1 cellular context compared by ENCODE assay signal in the genomic region with DNA sequence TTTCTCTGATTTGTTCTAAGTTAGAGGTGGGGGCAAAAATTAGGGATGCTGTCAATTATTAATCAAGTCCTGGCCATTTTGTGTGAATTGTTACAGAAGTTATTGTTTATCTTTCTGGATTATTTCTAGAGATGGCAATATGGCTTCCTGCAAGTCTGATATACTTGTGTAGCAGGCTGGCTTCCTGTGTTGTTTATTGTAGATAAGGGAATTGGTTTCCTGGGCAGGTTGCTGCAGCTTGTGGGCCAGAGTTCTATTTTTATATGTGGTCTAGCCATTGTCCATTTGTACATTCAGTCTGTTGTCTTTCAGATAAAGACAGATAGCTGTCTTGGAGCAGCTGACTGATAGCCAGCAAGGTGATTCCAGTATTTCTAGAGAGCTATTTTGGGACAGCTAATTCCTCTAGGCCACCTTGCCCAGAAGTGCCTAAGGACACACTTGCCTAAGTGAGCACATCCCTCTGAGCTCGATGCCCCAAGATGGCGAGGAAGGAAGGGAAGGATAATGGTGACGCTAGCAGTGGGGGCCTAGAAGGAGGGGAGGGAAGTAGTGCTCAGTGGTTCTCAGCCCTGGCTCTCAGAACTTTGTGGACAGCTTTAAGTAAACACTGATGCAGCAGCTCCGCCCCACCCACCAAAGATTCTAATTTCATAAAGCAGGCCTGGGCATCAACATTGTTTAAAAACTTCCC.
TF ChIP-seq lines count a peak whose summit lies in the region.

No MANE protein-coding gene starts in this region.

TF ChIP-seq in K562, 482 proteins besides CTCF, POLR2A, EP300 and RAD21 (continued from another document and continues in another):
- TF ChIP-seq, protein P1, sequence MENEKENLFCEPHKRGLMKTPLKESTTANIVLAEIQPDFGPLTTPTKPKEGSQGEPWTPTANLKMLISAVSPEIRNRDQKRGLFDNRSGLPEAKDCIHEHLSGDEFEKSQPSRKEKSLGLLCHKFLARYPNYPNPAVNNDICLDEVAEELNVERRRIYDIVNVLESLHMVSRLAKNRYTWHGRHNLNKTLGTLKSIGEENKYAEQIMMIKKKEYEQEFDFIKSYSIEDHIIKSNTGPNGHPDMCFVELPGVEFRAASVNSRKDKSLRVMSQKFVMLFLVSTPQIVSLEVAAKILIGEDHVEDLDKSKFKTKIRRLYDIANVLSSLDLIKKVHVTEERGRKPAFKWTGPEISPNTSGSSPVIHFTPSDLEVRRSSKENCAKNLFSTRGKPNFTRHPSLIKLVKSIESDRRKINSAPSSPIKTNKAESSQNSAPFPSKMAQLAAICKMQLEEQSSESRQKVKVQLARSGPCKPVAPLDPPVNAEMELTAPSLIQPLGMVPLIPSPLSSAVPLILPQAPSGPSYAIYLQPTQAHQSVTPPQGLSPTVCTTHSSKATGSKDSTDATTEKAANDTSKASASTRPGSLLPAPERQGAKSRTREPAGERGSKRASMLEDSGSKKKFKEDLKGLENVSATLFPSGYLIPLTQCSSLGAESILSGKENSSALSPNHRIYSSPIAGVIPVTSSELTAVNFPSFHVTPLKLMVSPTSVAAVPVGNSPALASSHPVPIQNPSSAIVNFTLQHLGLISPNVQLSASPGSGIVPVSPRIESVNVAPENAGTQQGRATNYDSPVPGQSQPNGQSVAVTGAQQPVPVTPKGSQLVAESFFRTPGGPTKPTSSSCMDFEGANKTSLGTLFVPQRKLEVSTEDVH (IDR thresholded peaks at IDR 0.05; ENCODE audit: low read depth, partially characterized antibody) = no peak
- no peak for TF ChIP-seq ETV6 (IDR thresholded peaks at IDR 0.05; ENCODE audit: borderline replicate concordance in 1 of 2, low read depth in 2 of 2, low read length in 1 of 2)
- no peak for TF ChIP-seq ETV6 (CRISPR knock-in tag; IDR thresholded peaks at IDR 0.05; ENCODE audit: borderline replicate concordance)
- TF ChIP-seq ZNF507 (tag; conservative IDR thresholded peaks at IDR 0.05) = no peak
- TF ChIP-seq, protein P2, sequence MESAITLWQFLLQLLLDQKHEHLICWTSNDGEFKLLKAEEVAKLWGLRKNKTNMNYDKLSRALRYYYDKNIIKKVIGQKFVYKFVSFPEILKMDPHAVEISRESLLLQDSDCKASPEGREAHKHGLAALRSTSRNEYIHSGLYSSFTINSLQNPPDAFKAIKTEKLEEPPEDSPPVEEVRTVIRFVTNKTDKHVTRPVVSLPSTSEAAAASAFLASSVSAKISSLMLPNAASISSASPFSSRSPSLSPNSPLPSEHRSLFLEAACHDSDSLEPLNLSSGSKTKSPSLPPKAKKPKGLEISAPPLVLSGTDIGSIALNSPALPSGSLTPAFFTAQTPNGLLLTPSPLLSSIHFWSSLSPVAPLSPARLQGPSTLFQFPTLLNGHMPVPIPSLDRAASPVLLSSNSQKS (CRISPR knock-in tag; IDR thresholded peaks at IDR 0.05) = no peak
- no peak for TF ChIP-seq TBP (optimal IDR thresholded peaks at IDR 0.05; ENCODE audit: low read depth, low read length)
- no peak for TF ChIP-seq E2F3 (CRISPR knock-in tag; IDR thresholded peaks at IDR 0.05)
- TF ChIP-seq KAT2B (IDR thresholded peaks at IDR 0.05; ENCODE audit: low read depth, low read length) = no peak
- no peak for TF ChIP-seq ZBTB7A (IDR thresholded peaks at IDR 0.05; ENCODE audit: borderline replicate concordance, control insufficient read depth, low read depth, low read length)
- TF ChIP-seq ZNF785 (CRISPR knock-in tag; IDR thresholded peaks at IDR 0.05) = no peak
- TF ChIP-seq ATF7 (IDR thresholded peaks at IDR 0.05) = no peak
- TF ChIP-seq FIP1L1 (IDR thresholded peaks at IDR 0.05; ENCODE audit: low read depth, low read length, poor library complexity, severe bottlenecking) = no peak
- TF ChIP-seq SRSF1 (IDR thresholded peaks at IDR 0.05; ENCODE audit: low read depth, low read length) = no peak
- TF ChIP-seq ZNF124 (CRISPR knock-in tag; IDR thresholded peaks at IDR 0.05) = no peak
- TF ChIP-seq KLF16 (IDR thresholded peaks at IDR 0.05) = peak; percentile 68
- TF ChIP-seq, protein P3, sequence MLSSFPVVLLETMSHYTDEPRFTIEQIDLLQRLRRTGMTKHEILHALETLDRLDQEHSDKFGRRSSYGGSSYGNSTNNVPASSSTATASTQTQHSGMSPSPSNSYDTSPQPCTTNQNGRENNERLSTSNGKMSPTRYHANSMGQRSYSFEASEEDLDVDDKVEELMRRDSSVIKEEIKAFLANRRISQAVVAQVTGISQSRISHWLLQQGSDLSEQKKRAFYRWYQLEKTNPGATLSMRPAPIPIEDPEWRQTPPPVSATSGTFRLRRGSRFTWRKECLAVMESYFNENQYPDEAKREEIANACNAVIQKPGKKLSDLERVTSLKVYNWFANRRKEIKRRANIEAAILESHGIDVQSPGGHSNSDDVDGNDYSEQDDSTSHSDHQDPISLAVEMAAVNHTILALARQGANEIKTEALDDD (IDR thresholded peaks at IDR 0.05) = no peak
- TF ChIP-seq TBL1XR1 (IDR thresholded peaks at IDR 0.05; ENCODE audit: low read length in 2 of 2) = peak in 1 of 2 experiments; percentile 44; a peak in 1 of 4 replicates
- no peak for TF ChIP-seq ZC3H11A (IDR thresholded peaks at IDR 0.05; ENCODE audit: low read depth, low read length)
- no peak for TF ChIP-seq ZSCAN29 (IDR thresholded peaks at IDR 0.05)
- TF ChIP-seq CCNT2 (IDR thresholded peaks at IDR 0.05; ENCODE audit: borderline replicate concordance, extremely low read depth, insufficient read length, low read depth, low read length) = no peak
- TF ChIP-seq, protein P4, sequence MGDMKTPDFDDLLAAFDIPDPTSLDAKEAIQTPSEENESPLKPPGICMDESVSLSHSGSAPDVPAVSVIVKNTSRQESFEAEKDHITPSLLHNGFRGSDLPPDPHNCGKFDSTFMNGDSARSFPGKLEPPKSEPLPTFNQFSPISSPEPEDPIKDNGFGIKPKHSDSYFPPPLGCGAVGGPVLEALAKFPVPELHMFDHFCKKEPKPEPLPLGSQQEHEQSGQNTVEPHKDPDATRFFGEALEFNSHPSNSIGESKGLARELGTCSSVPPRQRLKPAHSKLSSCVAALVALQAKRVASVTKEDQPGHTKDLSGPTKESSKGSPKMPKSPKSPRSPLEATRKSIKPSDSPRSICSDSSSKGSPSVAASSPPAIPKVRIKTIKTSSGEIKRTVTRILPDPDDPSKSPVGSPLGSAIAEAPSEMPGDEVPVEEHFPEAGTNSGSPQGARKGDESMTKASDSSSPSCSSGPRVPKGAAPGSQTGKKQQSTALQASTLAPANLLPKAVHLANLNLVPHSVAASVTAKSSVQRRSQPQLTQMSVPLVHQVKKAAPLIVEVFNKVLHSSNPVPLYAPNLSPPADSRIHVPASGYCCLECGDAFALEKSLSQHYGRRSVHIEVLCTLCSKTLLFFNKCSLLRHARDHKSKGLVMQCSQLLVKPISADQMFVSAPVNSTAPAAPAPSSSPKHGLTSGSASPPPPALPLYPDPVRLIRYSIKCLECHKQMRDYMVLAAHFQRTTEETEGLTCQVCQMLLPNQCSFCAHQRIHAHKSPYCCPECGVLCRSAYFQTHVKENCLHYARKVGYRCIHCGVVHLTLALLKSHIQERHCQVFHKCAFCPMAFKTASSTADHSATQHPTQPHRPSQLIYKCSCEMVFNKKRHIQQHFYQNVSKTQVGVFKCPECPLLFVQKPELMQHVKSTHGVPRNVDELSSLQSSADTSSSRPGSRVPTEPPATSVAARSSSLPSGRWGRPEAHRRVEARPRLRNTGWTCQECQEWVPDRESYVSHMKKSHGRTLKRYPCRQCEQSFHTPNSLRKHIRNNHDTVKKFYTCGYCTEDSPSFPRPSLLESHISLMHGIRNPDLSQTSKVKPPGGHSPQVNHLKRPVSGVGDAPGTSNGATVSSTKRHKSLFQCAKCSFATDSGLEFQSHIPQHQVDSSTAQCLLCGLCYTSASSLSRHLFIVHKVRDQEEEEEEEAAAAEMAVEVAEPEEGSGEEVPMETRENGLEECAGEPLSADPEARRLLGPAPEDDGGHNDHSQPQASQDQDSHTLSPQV (IDR thresholded peaks at IDR 0.05) = no peak
- TF ChIP-seq PCBP1 (IDR thresholded peaks at IDR 0.05; ENCODE audit: low read depth, low read length, poor library complexity, severe bottlenecking) = no peak
- no peak for TF ChIP-seq ZNF134 (CRISPR knock-in tag; conservative IDR thresholded peaks at IDR 0.05)
- TF ChIP-seq, protein P5, sequence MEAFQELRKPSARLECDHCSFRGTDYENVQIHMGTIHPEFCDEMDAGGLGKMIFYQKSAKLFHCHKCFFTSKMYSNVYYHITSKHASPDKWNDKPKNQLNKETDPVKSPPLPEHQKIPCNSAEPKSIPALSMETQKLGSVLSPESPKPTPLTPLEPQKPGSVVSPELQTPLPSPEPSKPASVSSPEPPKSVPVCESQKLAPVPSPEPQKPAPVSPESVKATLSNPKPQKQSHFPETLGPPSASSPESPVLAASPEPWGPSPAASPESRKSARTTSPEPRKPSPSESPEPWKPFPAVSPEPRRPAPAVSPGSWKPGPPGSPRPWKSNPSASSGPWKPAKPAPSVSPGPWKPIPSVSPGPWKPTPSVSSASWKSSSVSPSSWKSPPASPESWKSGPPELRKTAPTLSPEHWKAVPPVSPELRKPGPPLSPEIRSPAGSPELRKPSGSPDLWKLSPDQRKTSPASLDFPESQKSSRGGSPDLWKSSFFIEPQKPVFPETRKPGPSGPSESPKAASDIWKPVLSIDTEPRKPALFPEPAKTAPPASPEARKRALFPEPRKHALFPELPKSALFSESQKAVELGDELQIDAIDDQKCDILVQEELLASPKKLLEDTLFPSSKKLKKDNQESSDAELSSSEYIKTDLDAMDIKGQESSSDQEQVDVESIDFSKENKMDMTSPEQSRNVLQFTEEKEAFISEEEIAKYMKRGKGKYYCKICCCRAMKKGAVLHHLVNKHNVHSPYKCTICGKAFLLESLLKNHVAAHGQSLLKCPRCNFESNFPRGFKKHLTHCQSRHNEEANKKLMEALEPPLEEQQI (IDR thresholded peaks at IDR 0.05) = no peak
- TF ChIP-seq, protein P6, sequence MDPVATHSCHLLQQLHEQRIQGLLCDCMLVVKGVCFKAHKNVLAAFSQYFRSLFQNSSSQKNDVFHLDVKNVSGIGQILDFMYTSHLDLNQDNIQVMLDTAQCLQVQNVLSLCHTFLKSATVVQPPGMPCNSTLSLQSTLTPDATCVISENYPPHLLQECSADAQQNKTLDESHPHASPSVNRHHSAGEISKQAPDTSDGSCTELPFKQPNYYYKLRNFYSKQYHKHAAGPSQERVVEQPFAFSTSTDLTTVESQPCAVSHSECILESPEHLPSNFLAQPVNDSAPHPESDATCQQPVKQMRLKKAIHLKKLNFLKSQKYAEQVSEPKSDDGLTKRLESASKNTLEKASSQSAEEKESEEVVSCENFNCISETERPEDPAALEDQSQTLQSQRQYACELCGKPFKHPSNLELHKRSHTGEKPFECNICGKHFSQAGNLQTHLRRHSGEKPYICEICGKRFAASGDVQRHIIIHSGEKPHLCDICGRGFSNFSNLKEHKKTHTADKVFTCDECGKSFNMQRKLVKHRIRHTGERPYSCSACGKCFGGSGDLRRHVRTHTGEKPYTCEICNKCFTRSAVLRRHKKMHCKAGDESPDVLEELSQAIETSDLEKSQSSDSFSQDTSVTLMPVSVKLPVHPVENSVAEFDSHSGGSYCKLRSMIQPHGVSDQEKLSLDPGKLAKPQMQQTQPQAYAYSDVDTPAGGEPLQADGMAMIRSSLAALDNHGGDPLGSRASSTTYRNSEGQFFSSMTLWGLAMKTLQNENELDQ (CRISPR knock-in tag; IDR thresholded peaks at IDR 0.05; ENCODE audit: borderline replicate concordance) = no peak
- no peak for TF ChIP-seq ZNF324 (CRISPR knock-in tag; IDR thresholded peaks at IDR 0.05)
- TF ChIP-seq, protein P7, sequence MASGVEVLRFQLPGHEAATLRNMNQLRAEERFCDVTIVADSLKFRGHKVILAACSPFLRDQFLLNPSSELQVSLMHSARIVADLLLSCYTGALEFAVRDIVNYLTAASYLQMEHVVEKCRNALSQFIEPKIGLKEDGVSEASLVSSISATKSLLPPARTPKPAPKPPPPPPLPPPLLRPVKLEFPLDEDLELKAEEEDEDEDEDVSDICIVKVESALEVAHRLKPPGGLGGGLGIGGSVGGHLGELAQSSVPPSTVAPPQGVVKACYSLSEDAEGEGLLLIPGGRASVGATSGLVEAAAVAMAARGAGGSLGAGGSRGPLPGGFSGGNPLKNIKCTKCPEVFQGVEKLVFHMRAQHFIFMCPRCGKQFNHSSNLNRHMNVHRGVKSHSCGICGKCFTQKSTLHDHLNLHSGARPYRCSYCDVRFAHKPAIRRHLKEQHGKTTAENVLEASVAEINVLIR (CRISPR knock-in tag; IDR thresholded peaks at IDR 0.05) = no peak
